Comparison of ENCODE assay signal across 25 cellular contexts in the genomic region with DNA sequence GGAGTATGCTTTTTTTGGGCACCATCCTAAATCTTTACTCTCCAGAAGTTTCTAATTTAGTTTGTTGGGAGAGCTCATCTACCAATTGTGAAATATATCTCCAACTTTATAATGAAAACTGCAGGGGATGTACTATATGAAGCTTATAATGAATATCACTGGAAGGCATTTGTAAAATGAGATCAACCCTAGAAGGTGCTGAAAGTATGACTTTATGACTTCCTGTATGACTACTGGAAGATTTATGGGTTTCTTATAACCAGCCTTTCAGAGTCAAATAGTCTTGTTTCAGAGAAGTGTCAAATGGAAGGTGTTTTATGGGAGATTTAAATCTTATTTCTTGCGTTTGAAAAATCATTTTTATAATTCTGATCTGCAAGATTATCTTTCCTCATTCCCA.
DNase-seq lines count a peak whose midpoint lies in the region; ATAC-seq and TF ChIP-seq lines count a peak whose summit lies in the region.
"Had no signal": no experiment of that assay in that cellular context is flagged by ENCODE, and none has a peak within 500 bp of the region (broad histone marks: within the 10 kb centered on the region; RNA-seq: fewer than 3 reads in every experiment).

No MANE protein-coding gene starts in this region.

- no peak overlapping the region for H2AFZ ChIP-seq in PC-3 (ENCODE audit: low read length)
- no peak overlapping the region for H2AFZ ChIP-seq in neural progenitor cell (replicated peaks)
- H2AFZ ChIP-seq: GM23338 had no signal

- no TSS peak for BruUV-seq in PC-3 (replicated peaks; lab: Mats Ljungman, UMichigan)

- H3K4me2 ChIP-seq in PC-3 (ENCODE audit: low read length) (no peak overlapping the region), neural progenitor cell (no peak overlapping the region)
- H3K4me2 ChIP-seq: GM23338 had no signal

- H3K9me2 ChIP-seq in PC-3 (replicated peaks; ENCODE audit: low read length): no peaks in the 10 kb centered on the region

- intact Hi-C loops in PC-3 (cut with micrococcal nuclease): no loop called here

- CTCF ChIA-PET in PC-3 (lab: Charles Lee): no interaction called here

- H4K20me1 ChIP-seq in PC-3 (ENCODE audit: low read length) (no peaks in the 10 kb centered on the region), neural progenitor cell (ENCODE audit: low read depth) (no peaks in the 10 kb centered on the region)

- H3K9me3 ChIP-seq in PC-3 (ENCODE audit: low read length): no peaks in the 10 kb centered on the region
- H3K9me3 ChIP-seq in neural progenitor cell (ENCODE audit: low read depth): no peaks in the 10 kb centered on the region

- H3K4me3 Mint-ChIP-seq in activated naive CD8-positive, alpha-beta T cell treated with anti-CD3 and anti-CD28 coated beads, Interleukin-2, amount 50 U/mL, for 24 hours: no peak overlapping the region
- no peak overlapping the region for H3K4me3 Mint-ChIP-seq in neural progenitor cell
- H3K4me3 Mint-ChIP-seq: CD8-positive, alpha-beta memory T cell; GM23338; IgD-negative memory B cell; T-cell had no signal

- TF ChIP-seq CTCF in PC-3 (conservative IDR thresholded peaks at IDR 0.05; ENCODE audit: low read depth, low read length) (no peak), foreskin keratinocyte (conservative IDR thresholded peaks at IDR 0.05) (no peak), neural progenitor cell (IDR thresholded peaks at IDR 0.05) (no peak)

- H3K4me1 Mint-ChIP-seq in activated naive CD8-positive, alpha-beta T cell treated with anti-CD3 and anti-CD28 coated beads, Interleukin-2, amount 50 U/mL, for 24 hours: no peaks in the 10 kb centered on the region
- H3K4me1 Mint-ChIP-seq in neural progenitor cell: no peaks in the 10 kb centered on the region
- H3K4me1 Mint-ChIP-seq: CD8-positive, alpha-beta memory T cell; IgD-negative memory B cell; T-cell had no signal

- H3K36me3 Mint-ChIP-seq in activated naive CD8-positive, alpha-beta T cell treated with anti-CD3 and anti-CD28 coated beads, Interleukin-2, amount 50 U/mL, for 24 hours (ENCODE audit: low read depth): no peaks in the 10 kb centered on the region
- H3K36me3 Mint-ChIP-seq in neural progenitor cell: no peaks in the 10 kb centered on the region
- H3K36me3 Mint-ChIP-seq: IgD-negative memory B cell, T-cell had no signal

- POLR2A ChIA-PET in PC-3 (lab: Charles Lee; ENCODE audit: unreplicated experiment): interaction anchor here (0.5 to 0.6 kb wide), 2 partner anchors 18 to 181 kb away, joined by 3 to 4 read pairs; no protein-coding TSS in a partner anchor

- H3K36me3 ChIP-seq in PC-3 (ENCODE audit: low read depth, low read length): no peaks in the 10 kb centered on the region
- H3K36me3 ChIP-seq in neural progenitor cell: no peaks in the 10 kb centered on the region

- H3F3A ChIP-seq in PC-3 (ENCODE audit: low read length, unreplicated experiment): no peaks in the 10 kb centered on the region
- no peaks in the 10 kb centered on the region for H3F3A ChIP-seq in neural progenitor cell (ENCODE audit: low read depth)

- no peak overlapping the region for H3K27ac Mint-ChIP-seq in activated naive CD8-positive, alpha-beta T cell treated with anti-CD3 and anti-CD28 coated beads, Interleukin-2, amount 50 U/mL, for 24 hours
- no peak overlapping the region for H3K27ac Mint-ChIP-seq in neural progenitor cell
- H3K27ac Mint-ChIP-seq: CD8-positive, alpha-beta memory T cell; IgD-negative memory B cell; T-cell had no signal

- no peaks in the 10 kb centered on the region for H3K27me3 ChIP-seq in PC-3 (ENCODE audit: low read length)
- no peaks in the 10 kb centered on the region for H3K27me3 ChIP-seq in foreskin keratinocyte
- no peaks in the 10 kb centered on the region for H3K27me3 ChIP-seq in neural progenitor cell

- peak; percentile 64 for ATAC-seq in PC-3
- peak; percentile 41 for ATAC-seq in foreskin keratinocyte
- no peak for ATAC-seq in activated naive CD8-positive, alpha-beta T cell treated with anti-CD3 and anti-CD28 coated beads, Interleukin-2, amount 50 U/mL, for 24 hours
- ATAC-seq: SK-N-SH treated with all-trans-retinoic acid at 6 μM for 48 hours, T-cell had no signal

- no peak overlapping the region for H3K27ac ChIP-seq in PC-3 (ENCODE audit: low read length)
- H3K27ac ChIP-seq in foreskin keratinocyte: no peak overlapping the region
- H3K27ac ChIP-seq in neural progenitor cell: no peak overlapping the region
- H3K27ac ChIP-seq: C4-2B had no signal

- DNase-seq in NOMO-1 treated with DMSO at 0.1 percent for 48 hours (lab: John Stamatoyannopoulos, UW; ENCODE audit: unreplicated experiment) (peak; percentile 52), NOMO-1 treated with dmso at 0.1 percent for 144 hours (lab: John Stamatoyannopoulos, UW; ENCODE audit: unreplicated experiment) (no peak), PC-3 (no peak), foreskin keratinocyte (no peak), NCI-H2081 (lab: John Stamatoyannopoulos, UW) (no peak), neural progenitor cell (ENCODE audit: low spot score) (no peak)
- no peak for DNase-seq in activated naive CD8-positive, alpha-beta T cell treated with anti-CD3 and anti-CD28 coated beads, Interleukin-2, amount 50 U/mL, for 24 hours
- DNase-seq: 8988T; Calu3; CD8-positive, alpha-beta memory T cell; DMS153; HCEC 1CT; MM.1S; NCI-H1105 treated with DMSO at 0.1 percent for 48 hours; NCI-H2081 treated with DMSO at 0.1 percent for 48 hours; NCI-H2171 treated with DMSO at 0.1 percent for 48 hours; NCI-H524 treated with DMSO at 0.1 percent for 48 hours; NCI-H82; RPMI8226; SHP77 treated with DMSO at 0.1 percent for 48 hours; T-cell had no signal

- no peak overlapping the region for H3K4me3 ChIP-seq in PC-3 (ENCODE audit: low read length)
- H3K4me3 ChIP-seq in neural progenitor cell: no peak overlapping the region
- H3K4me3 ChIP-seq: GM23338 had no signal

- H3K27me3 Mint-ChIP-seq in activated naive CD8-positive, alpha-beta T cell treated with anti-CD3 and anti-CD28 coated beads, Interleukin-2, amount 50 U/mL, for 24 hours: peaks cover 1% of the 10 kb centered on the region
- H3K27me3 Mint-ChIP-seq in neural progenitor cell (ENCODE audit: insufficient read depth, low read depth): no peaks in the 10 kb centered on the region
- H3K27me3 Mint-ChIP-seq: CD8-positive, alpha-beta memory T cell; T-cell had no signal

- H3K9ac ChIP-seq in PC-3 (ENCODE audit: low read length) (no peak overlapping the region), neural progenitor cell (no peak overlapping the region)

- H3K79me2 ChIP-seq in PC-3 (ENCODE audit: low read length) (no peaks in the 10 kb centered on the region), neural progenitor cell (ENCODE audit: low read depth) (no peaks in the 10 kb centered on the region)

- no peaks in the 10 kb centered on the region for H3K4me1 ChIP-seq in PC-3 (ENCODE audit: insufficient read depth, low read length)
- H3K4me1 ChIP-seq in foreskin keratinocyte: no peaks in the 10 kb centered on the region
- no peaks in the 10 kb centered on the region for H3K4me1 ChIP-seq in neural progenitor cell

- H3K9me3 Mint-ChIP-seq in activated naive CD8-positive, alpha-beta T cell treated with anti-CD3 and anti-CD28 coated beads, Interleukin-2, amount 50 U/mL, for 24 hours: no peaks in the 10 kb centered on the region
- peaks cover 6% of the 10 kb centered on the region for H3K9me3 Mint-ChIP-seq in neural progenitor cell
- H3K9me3 Mint-ChIP-seq: CD8-positive, alpha-beta memory T cell had no signal
